10 cellular contexts compared by ENCODE assay signal in genomic region chr5:151675225-151675955, GRCh38. TPM values are rescaled to one million over a fixed set of nuclear protein-coding genes. Genes with fewer than 3 reads are reported as not detected.
DNase-seq lines count a peak whose midpoint lies in the region; ATAC-seq and TF ChIP-seq lines count a peak whose summit lies in the region.
"Had no signal": no experiment of that assay in that cellular context is flagged by ENCODE, and none has a peak within 500 bp of the region (broad histone marks: within the 10 kb centered on the region; RNA-seq: fewer than 3 reads in every experiment).

No MANE protein-coding gene starts in this region.

- peaks cover 0 to 22% of the 10 kb centered on the region in 2 donors for H3K36me3 ChIP-seq in gastrocnemius medialis

- peaks cover 43 to 88% of the 10 kb centered on the region in 2 donors for H3K4me1 ChIP-seq in gastrocnemius medialis

- intact Hi-C loops in gastrocnemius medialis (cut with DNase I; ENCODE audit: low total_unique reads), result no loop called here

- in situ Hi-C loops in gastrocnemius medialis (cut with MboI; ENCODE audit: low sequenced_read_pairs in 4 of 4), result no loop called here

- DNase-seq in LHCN-M2 (ENCODE audit: low read depth) (peak; percentile 70), fibroblast of pulmonary artery (ENCODE audit: low read depth) (peak; percentile 79), gastrocnemius medialis (no peak), activated gamma-delta T cell (lab: John Stamatoyannopoulos, UW) (no peak)
- DNase-seq in stimulated activated CD4-positive, alpha-beta T cell treated with anti-CD3 and anti-CD28 coated beads, Interleukin-2, amount 100 ng/mL, for 24 hours, result no peak
- DNase-seq: activated CD8-positive, alpha-beta memory T cell treated with anti-CD3 and anti-CD28 coated beads, Interleukin-2, amount 50 U/mL, for 4 hours; NCI-H524 had no signal

- no peak for TF ChIP-seq CTCF in fibroblast of pulmonary artery (IDR thresholded peaks at IDR 0.05; ENCODE audit: low read length, missing control alignments)
- no peak for TF ChIP-seq CTCF in gastrocnemius medialis (IDR thresholded peaks at IDR 0.05 in 4 of 5, conservative IDR thresholded peaks at IDR 0.05 in 1 of 5)

- H3K9me3 ChIP-seq in gastrocnemius medialis, result no peaks in the 10 kb centered on the region

- H3K27me3 ChIP-seq in gastrocnemius medialis, result no peaks in the 10 kb centered on the region

- H3K4me3 ChIP-seq in fibroblast of pulmonary artery (replicated peaks; ENCODE audit: low read depth, low read length) (no peak overlapping the region), gastrocnemius medialis (peak overlapping the region in 1 of 4 donors; percentile 11)

- ATAC-seq in GM19023 (IDR thresholded peaks at IDR 0.05; ENCODE audit: unreplicated experiment) (peak; percentile 38), gastrocnemius medialis (no peak), GM19328 (IDR thresholded peaks at IDR 0.05; ENCODE audit: unreplicated experiment) (no peak), HG03175 (IDR thresholded peaks at IDR 0.05; ENCODE audit: unreplicated experiment) (no peak)

- TF ChIP-seq POLR2A in gastrocnemius medialis (IDR thresholded peaks at IDR 0.05), result no peak

- peak overlapping the region; percentile 81 to 93 (median 88) for H3K27ac ChIP-seq in gastrocnemius medialis

RNA-seq across cellular contexts. Expression of gene SPARC, which starts 11.3 kb away (rescaled TPM):
- 797 and 1,163 TPM in 2 replicates for total RNA-seq in LHCN-M2 (2014; rRNA removed)
- 2,613 TPM for polyA plus RNA-seq in LHCN-M2 (2012)
- total RNA-seq in gastrocnemius medialis, result 100 to 1,000 TPM in 3 of 4 donors, 10 to 100 TPM in 1; 87.7 to 209 (median 163) TPM

Comparison
In these comparisons a context has a peak if more than half of its experiments do, and no peak if none do; other contexts are left out.
1. DNase-seq: peak in LHCN-M2 (single experiment) and fibroblast of pulmonary artery (single experiment); none in gastrocnemius medialis (0 of 2), activated gamma-delta T cell (single experiment) and stimulated activated CD4-positive, alpha-beta T cell treated with anti-CD3 and anti-CD28 coated beads, Interleukin-2, amount 100 ng/mL, for 24 hours (0 of 2).